ENCODE assay signal across 17 cellular contexts in genomic region chr2:134679294-134679693, GRCh38. TPM values are rescaled to one million over a fixed set of nuclear protein-coding genes. Genes with fewer than 3 reads are reported as not detected.
A peak's percentile ranks its signal among the peaks of the same experiment; 100 is the strongest.
DNase-seq lines count a peak whose midpoint lies in the region; ATAC-seq, FAIRE-seq and TF ChIP-seq lines count a peak whose summit lies in the region.
"Had no signal": no experiment of that assay in that cellular context is flagged by ENCODE, and none has a peak within 500 bp of the region (broad histone marks: within the 10 kb centered on the region; RNA-seq: fewer than 3 reads in every experiment).

No MANE protein-coding gene starts in this region.

- 6% methylated on average over 4 of the region's 4 CpGs for WGBS in K562 (ENCODE audit: insufficient coverage, low coverage, missing lambda C conversion rate)

- H4K20me1 ChIP-seq in K562 (replicated peaks; ENCODE audit: control insufficient read depth, insufficient read depth, low read length) = no peaks in the 10 kb centered on the region

- H3K4me3 Mint-ChIP-seq in activated CD8-positive, alpha-beta memory T cell treated with anti-CD3 and anti-CD28 coated beads, Interleukin-2, amount 10 ng/mL, durations not matched to agents 7 days and 5 days = no peak overlapping the region
- H3K4me3 Mint-ChIP-seq in CD4-positive, alpha-beta memory T cell = peak overlapping the region in 7 of 8 donors; percentile 26 to 83 (median 72)
- H3K4me3 Mint-ChIP-seq in natural killer cell = peak overlapping the region; percentile 84
- no peak overlapping the region for H3K4me3 Mint-ChIP-seq in Calu3 (ENCODE audit: low read depth, unreplicated experiment)

- no peak for TF ChIP-seq POLR2A in K562 (conservative IDR thresholded peaks at IDR 0.05)

- intact Hi-C loops in CD4-positive, alpha-beta memory T cell (cut with micrococcal nuclease) = loop anchor here (1.0 to 10.0 kb wide), 4 partner anchors 9 to 1066 kb away; partner anchors contain the start of gene UBXN4
- intact Hi-C loops in K562 (cut with micrococcal nuclease) (no loop called here), natural killer cell (cut with micrococcal nuclease) (loop anchor here (1.0 kb wide), 1 partner anchor 9 kb away; no protein-coding TSS in a partner anchor), Calu3 (cut with micrococcal nuclease; ENCODE audit: unreplicated experiment) (no loop called here)

- H3K4me1 Mint-ChIP-seq in activated CD8-positive, alpha-beta memory T cell treated with anti-CD3 and anti-CD28 coated beads, Interleukin-2, amount 10 ng/mL, durations not matched to agents 7 days and 5 days = peaks cover 73% of the 10 kb centered on the region
- peaks cover 39 to 72% (median 52%) of the 10 kb centered on the region in 4 donors for H3K4me1 Mint-ChIP-seq in CD4-positive, alpha-beta memory T cell
- H3K4me1 Mint-ChIP-seq in natural killer cell (peaks cover 80 to 92% of the 10 kb centered on the region in 2 donors), Calu3 (ENCODE audit: low read depth, unreplicated experiment) (peaks cover 50% of the 10 kb centered on the region)

- H3K9me3 Mint-ChIP-seq in activated CD8-positive, alpha-beta memory T cell treated with anti-CD3 and anti-CD28 coated beads, Interleukin-2, amount 10 ng/mL, durations not matched to agents 7 days and 5 days (ENCODE audit: low read depth) = no peaks in the 10 kb centered on the region
- H3K9me3 Mint-ChIP-seq in CD4-positive, alpha-beta memory T cell = peaks cover 0 to 4% (median 0%) of the 10 kb centered on the region in 8 donors
- H3K9me3 Mint-ChIP-seq in natural killer cell (no peaks in the 10 kb centered on the region), Calu3 (ENCODE audit: low read depth, unreplicated experiment) (no peaks in the 10 kb centered on the region)

- POLR2A ChIA-PET in CD4-positive, alpha-beta memory T cell (lab: Charles Lee; ENCODE audit: partially characterized antibody) = interaction anchor here (0.9 to 2.7 kb wide), 2 partner anchors 10 to 13 kb away, joined by 3 to 29 read pairs; no protein-coding TSS in a partner anchor
- POLR2A ChIA-PET in K562 (lab: Yijun Ruan, JAX) = interaction anchor here (1.0 kb wide), 1 partner anchor 10 kb away, joined by 5 read pairs; no protein-coding TSS in a partner anchor

- TF ChIP-seq RAD21 in K562 (CRISPR knock-in tag; conservative IDR thresholded peaks at IDR 0.05 in 1 of 2, IDR thresholded peaks at IDR 0.05 in 1 of 2) = no peak

- no peaks in the 10 kb centered on the region for H3K9me3 ChIP-seq in CD4-positive, alpha-beta memory T cell (ENCODE audit: control insufficient read depth in 1 of 2, low read length in 2 of 2)
- no peaks in the 10 kb centered on the region for H3K9me3 ChIP-seq in K562 (replicated peaks; ENCODE audit: control insufficient read depth, insufficient read depth, low read depth, low read length)
- H3K9me3 ChIP-seq: A549, SJSA1 had no signal

- no peaks in the 10 kb centered on the region for H3K9me1 ChIP-seq in K562 (ENCODE audit: control insufficient read depth, insufficient read depth, low read length)

- peaks cover 11% of the 10 kb centered on the region for H3K27me3 Mint-ChIP-seq in activated CD8-positive, alpha-beta memory T cell treated with anti-CD3 and anti-CD28 coated beads, Interleukin-2, amount 10 ng/mL, durations not matched to agents 7 days and 5 days
- no peaks in the 10 kb centered on the region for H3K27me3 Mint-ChIP-seq in CD4-positive, alpha-beta memory T cell
- no peaks in the 10 kb centered on the region for H3K27me3 Mint-ChIP-seq in natural killer cell (ENCODE audit: low read depth in 2 of 2)
- H3K27me3 Mint-ChIP-seq in Calu3 (ENCODE audit: unreplicated experiment) = no peaks in the 10 kb centered on the region
- H3K27me3 Mint-ChIP-seq: IgD-negative memory B cell had no signal

- BruUV-seq in K562 (replicated peaks; lab: Mats Ljungman, UMichigan) (no TSS peak), Calu3 (replicated peaks; lab: Mats Ljungman, UMichigan) (no TSS peak)

- H3K4me3 ChIP-seq in CD4-positive, alpha-beta memory T cell (ENCODE audit: low read length in 2 of 2) = no peak overlapping the region
- H3K4me3 ChIP-seq in K562 = no peak overlapping the region
- H3K4me3 ChIP-seq: A549, SJSA1 had no signal

- in situ Hi-C loops in K562 (cut with MboI) = no loop called here

- FAIRE-seq in K562 (lab: Jason Lieb, UNC) = no peak
- FAIRE-seq: A549 had no signal

- no peak overlapping the region for H2AFZ ChIP-seq in K562 (ENCODE audit: low read depth, low read length)

- no peaks in the 10 kb centered on the region for H3K36me3 ChIP-seq in CD4-positive, alpha-beta memory T cell (ENCODE audit: insufficient read depth, low read length)
- no peaks in the 10 kb centered on the region for H3K36me3 ChIP-seq in K562 (ENCODE audit: control insufficient read depth, insufficient read depth, low read length)
- H3K36me3 ChIP-seq: SJSA1 had no signal

- no peaks in the 10 kb centered on the region for H3K79me2 ChIP-seq in K562 (ENCODE audit: control insufficient read depth, insufficient read depth, low read length)

- no peak for DNase-seq in activated CD8-positive, alpha-beta memory T cell treated with anti-CD3 and anti-CD28 coated beads, Interleukin-2, amount 10 ng/mL, durations not matched to agents 7 days and 5 days
- DNase-seq in activated CD8-positive, alpha-beta memory T cell treated with anti-CD3 and anti-CD28 coated beads, Interleukin-2, amount 50 U/mL, for 48 hours = no peak
- DNase-seq in CD4-positive, alpha-beta memory T cell = no peak
- DNase-seq in K562 (ENCODE audit: extremely low read depth in 1 of 4, low spot score in 3 of 4) = no peak
- DNase-seq in natural killer cell = no peak
- no peak for DNase-seq in GM03348 (ENCODE audit: low spot score)
- no peak for DNase-seq in Calu3
- DNase-seq in NCI-H187 (lab: John Stamatoyannopoulos, UW) = no peak
- DNase-seq: NCI-H1092, NCI-H2107, NCI-H226, NCI-H526 had no signal

- H3K4me2 ChIP-seq in K562 (ENCODE audit: insufficient read depth, low read length) = no peak overlapping the region
- H3K4me2 ChIP-seq: A549 had no signal

- peak overlapping the region; percentile 70 for H3K27ac Mint-ChIP-seq in activated CD8-positive, alpha-beta memory T cell treated with anti-CD3 and anti-CD28 coated beads, Interleukin-2, amount 10 ng/mL, durations not matched to agents 7 days and 5 days
- peak overlapping the region; percentile 10 to 80 (median 63) for H3K27ac Mint-ChIP-seq in CD4-positive, alpha-beta memory T cell
- peak overlapping the region; percentile 81 to 90 for H3K27ac Mint-ChIP-seq in natural killer cell
- no peak overlapping the region for H3K27ac Mint-ChIP-seq in Calu3 (ENCODE audit: unreplicated experiment)

- H3K27ac ChIP-seq in CD4-positive, alpha-beta memory T cell (ENCODE audit: low read depth, low read length) = no peak overlapping the region
- H3K27ac ChIP-seq in K562 (ENCODE audit: extremely low read depth, low read depth, low read length) = no peak overlapping the region
- H3K27ac ChIP-seq: A549, RWPE1, SJSA1 had no signal

- H3K36me3 Mint-ChIP-seq in activated CD8-positive, alpha-beta memory T cell treated with anti-CD3 and anti-CD28 coated beads, Interleukin-2, amount 10 ng/mL, durations not matched to agents 7 days and 5 days = peaks cover 18% of the 10 kb centered on the region
- H3K36me3 Mint-ChIP-seq in CD4-positive, alpha-beta memory T cell = no peaks in the 10 kb centered on the region
- H3K36me3 Mint-ChIP-seq in natural killer cell (no peaks in the 10 kb centered on the region), Calu3 (ENCODE audit: insufficient read depth, unreplicated experiment) (no peaks in the 10 kb centered on the region)

- ATAC-seq in activated CD8-positive, alpha-beta memory T cell treated with anti-CD3 and anti-CD28 coated beads, Interleukin-2, amount 10 ng/mL, durations not matched to agents 7 days and 5 days = no peak
- ATAC-seq in K562 (no peak), natural killer cell (peak; percentile 60 to 79 (median 73))
- ATAC-seq: A549, HCT116 had no signal

- H3K4me1 ChIP-seq in CD4-positive, alpha-beta memory T cell (ENCODE audit: insufficient read depth, low read length) = peaks cover 52% of the 10 kb centered on the region
- peaks cover 0 to 11% of the 10 kb centered on the region in 2 experiments; a peak in 3 of 5 replicates for H3K4me1 ChIP-seq in K562 (replicated peaks in 1 of 2; ENCODE audit: control insufficient read depth in 2 of 2, insufficient read depth in 2 of 2, low read length in 2 of 2)
- H3K4me1 ChIP-seq: SJSA1 had no signal

- no peak overlapping the region for H3K9ac ChIP-seq in K562 (ENCODE audit: insufficient read depth in 1 of 2, low read depth in 2 of 2, low read length in 2 of 2)

- no peak for TF ChIP-seq CTCF in K562 (IDR thresholded peaks at IDR 0.05 in 2 of 3, conservative IDR thresholded peaks at IDR 0.05 in 1 of 3; ENCODE audit: insufficient read depth in 2 of 3, low read depth in 1 of 3, low read length in 3 of 3)
- TF ChIP-seq CTCF in natural killer cell (IDR thresholded peaks at IDR 0.05) = no peak
- TF ChIP-seq CTCF in Calu3 (IDR thresholded peaks at IDR 0.05; ENCODE audit: unreplicated experiment) = no peak

- no peak for TF ChIP-seq EP300 in K562 (IDR thresholded peaks at IDR 0.05; ENCODE audit: low read length)

- no peaks in the 10 kb centered on the region for H3K27me3 ChIP-seq in CD4-positive, alpha-beta memory T cell (ENCODE audit: insufficient read depth, low read length)
- H3K27me3 ChIP-seq in K562 (ENCODE audit: control insufficient read depth in 2 of 2, insufficient read depth in 2 of 2, low read length in 2 of 2) = peaks cover 0 to 18% of the 10 kb centered on the region in 2 experiments; a peak in 4 of 5 replicates
- H3K27me3 ChIP-seq: SJSA1 had no signal

- CTCF ChIA-PET in activated CD8-positive, alpha-beta memory T cell treated with anti-CD3 and anti-CD28 coated beads, Interleukin-2, amount 10 ng/mL, durations not matched to agents 7 days and 5 days (lab: Charles Lee) = interaction anchor here (0.8 to 2.6 kb wide), 3 partner anchors 9 to 35 kb away, joined by 3 to 16 read pairs (median 3); no protein-coding TSS in a partner anchor
- CTCF ChIA-PET in CD4-positive, alpha-beta memory T cell (lab: Charles Lee; ENCODE audit: partially characterized antibody) = interaction anchor here (2.3 kb wide), 1 partner anchor 9 kb away, joined by 14 read pairs; no protein-coding TSS in a partner anchor
- CTCF ChIA-PET in K562 (lab: Yijun Ruan, JAX; ENCODE audit: low intra/inter-chr PET ratio) = no interaction called here
- CTCF ChIA-PET in Calu3 (lab: Charles Lee) = interaction anchor here (0.7 kb wide), 1 partner anchor 257 kb away, joined by 3 read pairs; no protein-coding TSS in a partner anchor

RNA-seq across cellular contexts. Expression of gene TMEM163, which starts 39.5 kb away (rescaled TPM):
- total RNA-seq in activated CD8-positive, alpha-beta memory T cell treated with anti-CD3 and anti-CD28 coated beads, Interleukin-2, amount 10 ng/mL, durations not matched to agents 7 days and 5 days = 1 to 10 TPM; 2.1 to 2.3 TPM
- total RNA-seq in CD4-positive, alpha-beta memory T cell = not detected
- under 1 TPM in 1 of 2 donors, not detected in 1; 0.47 TPM for polyA plus RNA-seq in CD4-positive, alpha-beta memory T cell
- 0.46 TPM in 1 of 2 replicates, not detected in the other for total RNA-seq in K562 (2011; cell fraction: chromatin; rRNA removed; ENCODE audit: low replicate concordance)
- total RNA-seq in K562 (2011; cell fraction: nucleolus; rRNA removed) = 0.50 TPM in 1 of 2 replicates, not detected in the other
- 0.29 and 0.69 TPM in 2 replicates for total RNA-seq in K562 (2011; cell fraction: nucleoplasm; rRNA removed)
- total RNA-seq in K562 (2014; rRNA removed) (0.12 TPM in 1 of 2 replicates, not detected in the other), K562 (2014; rRNA removed; fragmentation: Illumina TruSeq; extraction: Trizol) (0.10 TPM in 1 of 2 replicates, not detected in the other), K562 (2015; rRNA removed; fragmentation: Illumina TruSeq; extraction: Trizol) (0.08 TPM in 1 of 2 replicates, not detected in the other), K562 (2021) (0.11 and 0.16 TPM in 2 replicates), natural killer cell (10 to 100 TPM in 2 of 3 donors, 1 to 10 TPM in 1; 6.8 to 11.6 (median 10.3) TPM), Calu3 (2022) (2.5 and 3.5 TPM in 2 replicates)
- polyA plus RNA-seq in K562 (2011; rRNA removed) (0.51 and 0.68 TPM in 2 replicates), K562 (2014; fragmentation: Illumina TruSeq; extraction: Trizol) (0.18 and 0.19 TPM in 2 replicates), K562 (2014; fragmentation: Nextera tagmentation; extraction: Ambion mirVana) (under 1 TPM; 0.10 to 0.15 TPM), K562 (2014; rRNA removed) (0.04 TPM in 1 of 2 replicates, not detected in the other)
- polyA plus RNA-seq in K562 (2011; cell fraction: cytosol; rRNA removed) = 0.52 and 0.60 TPM in 2 replicates
- 0.98 and 1.0 TPM in 2 replicates for polyA plus RNA-seq in K562 (2011; cell fraction: nucleus; rRNA removed)
- polyA plus RNA-seq in K562 (2012) = 0.30 and 0.53 TPM in 2 replicates
- polyA minus RNA-seq in K562 (2011; rRNA and poly(A)+ RNA removed) = 0.39 and 0.54 TPM in 2 replicates
- 0.57 TPM in 1 of 2 replicates, not detected in the other for polyA minus RNA-seq in K562 (2011; cell fraction: cytosol; rRNA and poly(A)+ RNA removed)
- 0.40 and 0.44 TPM in 2 replicates for polyA minus RNA-seq in K562 (2011; cell fraction: nucleus; rRNA and poly(A)+ RNA removed)
- total RNA-seq: SJSA1 had no signal
- polyA plus RNA-seq: A549 had no signal

Comparison
In these comparisons a context has a peak if more than half of its experiments do, and no peak if none do; other contexts are left out.
1. ATAC-seq: peak in natural killer cell (3 of 3); none in activated CD8-positive, alpha-beta memory T cell treated with anti-CD3 and anti-CD28 coated beads, Interleukin-2, amount 10 ng/mL, durations not matched to agents 7 days and 5 days (single experiment) and K562 (single experiment).
2. H3K4me3 Mint-ChIP-seq: peak in CD4-positive, alpha-beta memory T cell (7 of 8) and natural killer cell (single experiment); none in activated CD8-positive, alpha-beta memory T cell treated with anti-CD3 and anti-CD28 coated beads, Interleukin-2, amount 10 ng/mL, durations not matched to agents 7 days and 5 days (single experiment) and Calu3 (single experiment).
3. intact Hi-C loops: an anchor here in CD4-positive, alpha-beta memory T cell (1.0 to 10.0 kb wide) and natural killer cell (1.0 kb wide); none called in K562 and Calu3.